ENCODE assay signal across 18 cellular contexts in genomic region chr4:1986578-1987210, GRCh38. TPM values are rescaled to one million over a fixed set of nuclear protein-coding genes. Genes with fewer than 3 reads are reported as not detected.
DNase-seq lines count a peak whose midpoint lies in the region; ATAC-seq and TF ChIP-seq lines count a peak whose summit lies in the region.
"Had no signal": no experiment of that assay in that cellular context is flagged by ENCODE, and none has a peak within 500 bp of the region (broad histone marks: within the 10 kb centered on the region; RNA-seq: fewer than 3 reads in every experiment).

No MANE protein-coding gene starts in this region.

- H3K4me1 ChIP-seq in DND-41 (ENCODE audit: insufficient read depth, low read length) (no peaks in the 10 kb centered on the region), HEK293 (ENCODE audit: control insufficient read depth, insufficient read depth, low read length) (no peaks in the 10 kb centered on the region), mucosa of descending colon (ENCODE audit: low read depth) (no peaks in the 10 kb centered on the region), gastroesophageal sphincter (peaks cover 0 to under 1% (median 0%) of the 10 kb centered on the region in 3 donors)
- H3K4me1 ChIP-seq: HAP-1 had no signal

- peaks cover 27% of the 10 kb centered on the region for H3K79me2 ChIP-seq in DND-41 (ENCODE audit: insufficient read depth, low read length)

- CTCF ChIA-PET in HEK293 (lab: Yijun Ruan, JAX): interaction anchor here (1.1 kb wide), 1 partner anchor 23 kb away, joined by 3 read pairs; no protein-coding TSS in a partner anchor

- TF ChIP-seq POLR2A in gastroesophageal sphincter (IDR thresholded peaks at IDR 0.05): no peak

- DNase-seq in DND-41: no peak
- DNase-seq in mucosa of descending colon: no peak
- DNase-seq in stimulated activated CD8-positive, alpha-beta memory T cell treated with anti-CD3 and anti-CD28 coated beads, Interleukin-4, amount 100 ng/mL, for 48 hours: peak; percentile 10
- no peak for DNase-seq in stimulated activated naive CD4-positive, alpha-beta T cell (lab: John Stamatoyannopoulos, UW)
- DNase-seq: ACHN, DMS79, NCI-H1048, NCI-H1436, NCI-H2029, NCI-H345, NCI-H524 treated with DMSO at 0.1 percent for 48 hours, SHP77 treated with DMSO at 0.1 percent for 48 hours had no signal

- H3K9me3 ChIP-seq in DND-41 (ENCODE audit: insufficient read depth, low read length, severe bottlenecking): no peaks in the 10 kb centered on the region
- no peaks in the 10 kb centered on the region for H3K9me3 ChIP-seq in HEK293 (ENCODE audit: control insufficient read depth, insufficient read depth, low read depth, low read length)
- no peaks in the 10 kb centered on the region for H3K9me3 ChIP-seq in mucosa of descending colon
- H3K9me3 ChIP-seq in gastroesophageal sphincter: no peaks in the 10 kb centered on the region
- H3K9me3 ChIP-seq: HAP-1 had no signal

- no peak overlapping the region for H3K4me3 ChIP-seq in DND-41 (ENCODE audit: low read depth in 1 of 2, low read length in 2 of 2)
- no peak overlapping the region for H3K4me3 ChIP-seq in HEK293 (ENCODE audit: low read depth, low read length)
- H3K4me3 ChIP-seq in mucosa of descending colon: no peak overlapping the region
- no peak overlapping the region for H3K4me3 ChIP-seq in gastroesophageal sphincter
- H3K4me3 ChIP-seq: HAP-1 had no signal

- no peak for TF ChIP-seq EP300 in gastroesophageal sphincter (IDR thresholded peaks at IDR 0.05)

- ATAC-seq in DND-41 (ENCODE audit: insufficient read depth, low read depth) (peak; percentile 12; the same call in 1 of the 3 replicates), mucosa of descending colon (peak; percentile 2), gastroesophageal sphincter (no peak), HG02588 (IDR thresholded peaks at IDR 0.05; ENCODE audit: unreplicated experiment) (no peak)

- H4K20me1 ChIP-seq in DND-41 (ENCODE audit: insufficient read depth, low read length): peaks cover 77% of the 10 kb centered on the region

- no peak overlapping the region for H3K9ac ChIP-seq in DND-41 (ENCODE audit: low read depth, low read length)
- H3K9ac ChIP-seq: KMS-11 had no signal

- 90 to 100% methylated on average over 1 to 5 of the region's 22 CpGs for WGBS in gastroesophageal sphincter (ENCODE audit: low coverage in 1 of 2), 2 donors

- intact Hi-C loops in mucosa of descending colon (cut with DNase I, micrococcal nuclease): no loop called here

- POLR2A ChIA-PET in HEK293 (lab: Yijun Ruan, JAX): no interaction called here

- no peak overlapping the region for H3K4me2 ChIP-seq in DND-41 (ENCODE audit: insufficient read depth, low read length)
- H3K4me2 ChIP-seq: KMS-11 had no signal

- H3K27me3 ChIP-seq in DND-41 (ENCODE audit: insufficient read depth, low read length, poor library complexity) (no peaks in the 10 kb centered on the region), gastroesophageal sphincter (no peaks in the 10 kb centered on the region)

- peaks cover 96% of the 10 kb centered on the region for H3K36me3 ChIP-seq in DND-41 (ENCODE audit: insufficient read depth, low read length)
- H3K36me3 ChIP-seq in HEK293 (ENCODE audit: control insufficient read depth in 2 of 2, insufficient read depth in 1 of 2, low read length in 2 of 2): peaks cover 0 to 92% of the 10 kb centered on the region in 2 experiments; a peak in 1 of 3 replicates
- peaks cover 6% of the 10 kb centered on the region for H3K36me3 ChIP-seq in mucosa of descending colon (ENCODE audit: low read depth)
- H3K36me3 ChIP-seq in gastroesophageal sphincter: peaks cover 0 to 99% of the 10 kb centered on the region in 2 donors

- H3K27ac ChIP-seq in DND-41 (ENCODE audit: low read length) (no peak overlapping the region), HEK293 (ENCODE audit: extremely low read depth, low read depth, low read length) (no peak overlapping the region), gastroesophageal sphincter (no peak overlapping the region)
- H3K27ac ChIP-seq: C4-2B, KMS-11 had no signal

- H2AFZ ChIP-seq in DND-41 (ENCODE audit: low read depth, low read length): no peak overlapping the region

- TF ChIP-seq CTCF in DND-41 (IDR thresholded peaks at IDR 0.05; ENCODE audit: borderline replicate concordance, extremely low read depth, low read length, poor library complexity, severe bottlenecking) (no peak), HEK293 (tag by site-specific recombination; IDR thresholded peaks at IDR 0.05) (no peak), mucosa of descending colon (IDR thresholded peaks at IDR 0.05) (no peak), gastroesophageal sphincter (IDR thresholded peaks at IDR 0.05) (no peak)

TF ChIP-seq in HEK293, 187 proteins besides CTCF, POLR2A, EP300 and RAD21:
- peak; percentile 44; the same call in 1 of the 2 replicates for TF ChIP-seq ZNF10 (tag by site-specific recombination; IDR thresholded peaks at IDR 0.05)
- TF ChIP-seq ZSCAN16 (tag by site-specific recombination; IDR thresholded peaks at IDR 0.05): no peak

RNA-seq across cellular contexts. Expression of gene NELFA, which starts 22.1 kb away (rescaled TPM):
- total RNA-seq in mucosa of descending colon (10 to 100 TPM; 31.1 to 34.2 (median 31.5) TPM), gastroesophageal sphincter (10 to 100 TPM; 14.5 to 19.4 (median 17.5) TPM)

Comparison
In these comparisons a context has a peak if more than half of its experiments do, and no peak if none do; other contexts are left out.
1. ATAC-seq: peak in DND-41 (single experiment) and mucosa of descending colon (single experiment); none in gastroesophageal sphincter (single experiment) and HG02588 (single experiment).